ENCODE assay signal across 1 cellular context in genomic region chr5:86526811-86527348, GRCh38.
A peak's percentile ranks its signal among the peaks of the same experiment; 100 is the strongest.
TF ChIP-seq lines count a peak whose summit lies in the region.

No MANE protein-coding gene starts in this region.

TF ChIP-seq in K562, 482 proteins besides CTCF, POLR2A, EP300 and RAD21 (continued from another document and continues in another):
- TF ChIP-seq CREB3L1 (IDR thresholded peaks at IDR 0.05; ENCODE audit: borderline replicate concordance, low read depth) (peak; percentile 42; the same call in 1 of the 2 replicates), CLOCK (CRISPR knock-in tag; IDR thresholded peaks at IDR 0.05; ENCODE audit: borderline replicate concordance) (peak; percentile 82; the same call in 1 of the 2 replicates), HDAC3 (IDR thresholded peaks at IDR 0.05; ENCODE audit: borderline replicate concordance, partially characterized antibody) (peak; percentile 98), TAF15 (IDR thresholded peaks at IDR 0.05; ENCODE audit: low read depth, low read length) (no peak), KAT8 (IDR thresholded peaks at IDR 0.05; ENCODE audit: low read depth) (no peak), MEF2D (tag; conservative IDR thresholded peaks at IDR 0.05; ENCODE audit: low read depth) (peak; percentile 78), NELFE (IDR thresholded peaks at IDR 0.05; ENCODE audit: insufficient read depth, insufficient read length) (no peak), ATF6 (CRISPR knock-in tag; IDR thresholded peaks at IDR 0.05) (no peak), ZNF175 (CRISPR knock-in tag; IDR thresholded peaks at IDR 0.05; ENCODE audit: low read depth) (peak; percentile 99), RFX5 (IDR thresholded peaks at IDR 0.05; ENCODE audit: low read depth, low read length) (no peak), STAG1 (CRISPR knock-in tag; IDR thresholded peaks at IDR 0.05; ENCODE audit: borderline replicate concordance) (no peak), SNRNP70 (optimal IDR thresholded peaks at IDR 0.05; ENCODE audit: low read depth, low read length) (no peak), MAZ (CRISPR knock-in tag; conservative IDR thresholded peaks at IDR 0.05 in 1 of 2, IDR thresholded peaks at IDR 0.05 in 1 of 2) (peak; percentile 79 to 95), PATZ1 (CRISPR knock-in tag; IDR thresholded peaks at IDR 0.05; ENCODE audit: borderline replicate concordance) (peak; percentile 83; the same call in 1 of the 2 replicates), CREM (IDR thresholded peaks at IDR 0.05; ENCODE audit: low read depth) (peak; percentile 70), GTF2A2 (tag; IDR thresholded peaks at IDR 0.05) (peak; percentile 75; the same call in 1 of the 2 replicates), BCOR (IDR thresholded peaks at IDR 0.05) (0 out of 2 replicates have a peak, but pooled peaks have one; percentile 76), SMARCC2 (IDR thresholded peaks at IDR 0.05; ENCODE audit: low read depth) (peak; percentile 98), ETS1 (conservative IDR thresholded peaks at IDR 0.05; ENCODE audit: control insufficient read depth, low read depth, low read length) (peak; percentile 76; the same call in 1 of the 2 replicates), HNRNPK (IDR thresholded peaks at IDR 0.05; ENCODE audit: low read depth, low read length, poor library complexity, severe bottlenecking) (no peak), PCBP2 (IDR thresholded peaks at IDR 0.05; ENCODE audit: low read depth, low read length, poor library complexity, severe bottlenecking) (no peak), ARNT (IDR thresholded peaks at IDR 0.05) (peak; percentile 94 to 96), FOXM1 (IDR thresholded peaks at IDR 0.05; ENCODE audit: low read depth) (peak; percentile 99), FOXM1 (CRISPR knock-in tag; IDR thresholded peaks at IDR 0.05; ENCODE audit: low read depth) (no peak), ZNF133 (CRISPR knock-in tag; IDR thresholded peaks at IDR 0.05) (no peak), BRD9 (IDR thresholded peaks at IDR 0.05; ENCODE audit: low read depth, partially characterized antibody) (peak; percentile 44), ZNF318 (IDR thresholded peaks at IDR 0.05; ENCODE audit: borderline replicate concordance in 1 of 2, low read depth in 1 of 2) (peak in 1 of 2 experiments; percentile 81; a peak in 2 of 4 replicates), GTF2B (IDR thresholded peaks at IDR 0.05; ENCODE audit: extremely low read depth, insufficient read length) (no peak), HNRNPH1 (optimal IDR thresholded peaks at IDR 0.05; ENCODE audit: low read depth, low read length) (no peak), ZNF699 (CRISPR knock-in tag; IDR thresholded peaks at IDR 0.05; ENCODE audit: insufficient replicate concordance) (no peak), SMARCA5 (IDR thresholded peaks at IDR 0.05) (no peak), ZBTB49 (CRISPR knock-in tag; IDR thresholded peaks at IDR 0.05; ENCODE audit: borderline replicate concordance) (no peak)
